ENCODE assay signal across 24 cellular contexts in genomic region chr4:23114538-23114937, GRCh38.
"Had no signal": no experiment of that assay in that cellular context is flagged by ENCODE, and none has a peak within 500 bp of the region (broad histone marks: within the 10 kb centered on the region; RNA-seq: fewer than 3 reads in every experiment).

No MANE protein-coding gene starts in this region.

- FAIRE-seq: bronchial epithelial cell had no signal

- H3K27ac Mint-ChIP-seq: activated CD8-positive, alpha-beta memory T cell treated with anti-CD3 and anti-CD28 coated beads, Interleukin-2, amount 10 ng/mL, durations not matched to agents 7 days and 5 days; activated naive CD4-positive, alpha-beta T cell treated with anti-CD3 and anti-CD28 coated beads for 36 hours; activated naive CD8-positive, alpha-beta T cell; activated T-cell treated with anti-CD3 and anti-CD28 coated beads, Interleukin-2, amount 50 U/mL, for 24 hours; activated T-helper 17 cell treated with anti-CD3 and anti-CD28 coated beads, Interleukin-2, amount 50 U/mL, for 72 hours; IgD-negative memory B cell had no signal

- H3K27ac ChIP-seq: body of pancreas, SJSA1 had no signal

- H3K4me3 Mint-ChIP-seq: activated CD8-positive, alpha-beta memory T cell treated with anti-CD3 and anti-CD28 coated beads, Interleukin-2, amount 10 ng/mL, durations not matched to agents 7 days and 5 days; activated naive CD4-positive, alpha-beta T cell treated with anti-CD3 and anti-CD28 coated beads for 36 hours; activated naive CD8-positive, alpha-beta T cell; activated T-cell treated with anti-CD3 and anti-CD28 coated beads, Interleukin-2, amount 50 U/mL, for 24 hours; activated T-helper 17 cell treated with anti-CD3 and anti-CD28 coated beads, Interleukin-2, amount 50 U/mL, for 72 hours; IgD-negative memory B cell had no signal

- H3K4me3 ChIP-seq: body of pancreas, SJSA1 had no signal

- H3K36me3 ChIP-seq: SJSA1 had no signal

- H3K27me3 ChIP-seq: body of pancreas, SJSA1 had no signal

- H3K9me3 Mint-ChIP-seq: activated naive CD4-positive, alpha-beta T cell treated with anti-CD3 and anti-CD28 coated beads for 36 hours had no signal

- H3K36me3 Mint-ChIP-seq: activated CD8-positive, alpha-beta memory T cell treated with anti-CD3 and anti-CD28 coated beads, Interleukin-2, amount 10 ng/mL, durations not matched to agents 7 days and 5 days; activated naive CD8-positive, alpha-beta T cell; IgD-negative memory B cell had no signal

- H3K4me1 ChIP-seq: body of pancreas, SJSA1 had no signal

- H3K9me3 ChIP-seq: body of pancreas, SJSA1 had no signal

- H3K4me1 Mint-ChIP-seq: activated T-helper 17 cell treated with anti-CD3 and anti-CD28 coated beads, Interleukin-2, amount 50 U/mL, for 72 hours; IgD-negative memory B cell had no signal

- H3K27me3 Mint-ChIP-seq: activated CD8-positive, alpha-beta memory T cell treated with anti-CD3 and anti-CD28 coated beads, Interleukin-2, amount 10 ng/mL, durations not matched to agents 7 days and 5 days; activated T-cell treated with anti-CD3 and anti-CD28 coated beads, Interleukin-2, amount 50 U/mL, for 24 hours; activated T-helper 17 cell treated with anti-CD3 and anti-CD28 coated beads, Interleukin-2, amount 50 U/mL, for 72 hours; IgD-negative memory B cell had no signal

- DNase-seq: activated CD4-positive, alpha-beta T cell treated with anti-CD3 and anti-CD28 coated beads for 4 hours; activated CD4-positive, alpha-beta T cell treated with anti-CD3 and anti-CD28 coated beads, Interleukin-2, amount 50 U/mL, for 48 hours; activated CD8-positive, alpha-beta memory T cell treated with anti-CD3 and anti-CD28 coated beads, Interleukin-2, amount 10 ng/mL, durations not matched to agents 7 days and 5 days; activated gamma-delta T cell; activated naive CD4-positive, alpha-beta T cell treated with anti-CD3 and anti-CD28 coated beads for 36 hours; activated T-cell treated with anti-CD3 and anti-CD28 coated beads, Interleukin-2, amount 50 U/mL, for 24 hours; amygdala; body of pancreas; central memory CD4-positive, alpha-beta T cell; KG1; NCI-H1048; NCI-H146; NCI-H187 treated with DMSO at 0.1 percent for 48 hours; NCI-H2171 treated with DMSO at 0.1 percent for 48 hours; NCI-H226; NCI-H526; NCI-H774; SHP77; SW 1271 had no signal
